Comparison of ENCODE assay signal across 8 cellular contexts in genomic region chr11:64887757-64888405, GRCh38. TPM values are rescaled to one million over a fixed set of nuclear protein-coding genes. Genes with fewer than 3 reads are reported as not detected.
DNase-seq lines count a peak whose midpoint lies in the region; ATAC-seq and TF ChIP-seq lines count a peak whose summit lies in the region.

No MANE protein-coding gene starts in this region.

- peaks cover 37% of the 10 kb centered on the region for H3K4me1 Mint-ChIP-seq in activated B cell treated with CpG ODN at 0.5 μM for 24 hours

- H3K4me3 Mint-ChIP-seq in activated B cell treated with CpG ODN at 0.5 μM for 24 hours, result peak overlapping the region; percentile 80

- intact Hi-C loops in activated B cell treated with CpG ODN at 0.5 μM for 24 hours (cut with micrococcal nuclease), result loop anchor here (1.0 kb wide), 3 partner anchors 10 to 41 kb away; partner anchors contain the start of gene EHD1

- peak; percentile 67 for DNase-seq in EH (ENCODE audit: low read depth)
- DNase-seq in H7, result peak; percentile 98
- peak; percentile 11 for DNase-seq in NCI-H1694 (lab: John Stamatoyannopoulos, UW)
- DNase-seq in activated B cell treated with CpG ODN at 0.5 μM for 24 hours, result peak; percentile 89
- peak; percentile 79 for DNase-seq in central memory CD4-positive, alpha-beta T cell
- peak; percentile 85 for DNase-seq in left lobe of liver (ENCODE audit: low spot score)
- DNase-seq in stimulated activated CD4-positive, alpha-beta T cell treated with anti-CD3 and anti-CD28 coated beads, Interleukin-2, amount 100 ng/mL, for 4 hours (ENCODE audit: low read depth), result peak; percentile 73

- no peaks in the 10 kb centered on the region for H3K27me3 ChIP-seq in H7 (ENCODE audit: control insufficient read depth, insufficient read depth, low read length)

- no peak overlapping the region for H3K4me3 ChIP-seq in H7 (ENCODE audit: insufficient read depth, low read depth, low read length)

- peak overlapping the region; percentile 88 for H3K27ac Mint-ChIP-seq in activated B cell treated with CpG ODN at 0.5 μM for 24 hours

- no peaks in the 10 kb centered on the region for H3K36me3 Mint-ChIP-seq in activated B cell treated with CpG ODN at 0.5 μM for 24 hours (ENCODE audit: low read depth)

- H3K36me3 ChIP-seq in H7 (replicated peaks; ENCODE audit: control insufficient read depth, insufficient read depth, low read length), result no peaks in the 10 kb centered on the region

- H3K9me3 Mint-ChIP-seq in activated B cell treated with CpG ODN at 0.5 μM for 24 hours, result no peaks in the 10 kb centered on the region

- peak; percentile 95 for ATAC-seq in activated B cell treated with CpG ODN at 0.5 μM for 24 hours (ENCODE audit: low read depth)
- ATAC-seq in left lobe of liver, result peak; percentile 76
- ATAC-seq in GM21367 (IDR thresholded peaks at IDR 0.05; ENCODE audit: unreplicated experiment), result no peak

- peak; percentile 66 for TF ChIP-seq CTCF in activated B cell treated with CpG ODN at 0.5 μM for 24 hours (IDR thresholded peaks at IDR 0.05)

- POLR2A ChIA-PET in activated B cell treated with CpG ODN at 0.5 μM for 24 hours (lab: Charles Lee), result interaction anchor here (1.0 to 27.8 kb wide), 5 partner anchors 11 to 126 kb away, joined by 3 to 1194 read pairs (median 6); partner anchors contain the start of genes ARL2, CDC42BPG, EHD1 and SF1

- CTCF ChIA-PET in activated B cell treated with CpG ODN at 0.5 μM for 24 hours (lab: Charles Lee), result interaction anchor here (0.5 to 13.0 kb wide), 14 partner anchors 10 to 444 kb away, joined by 3 to 310 read pairs (median 8); partner anchors contain the start of genes CDC42BPG and EHD1

- H3K27me3 Mint-ChIP-seq in activated B cell treated with CpG ODN at 0.5 μM for 24 hours, result no peaks in the 10 kb centered on the region

RNA-seq across cellular contexts. Expression of gene EHD1, which starts 9.5 kb away (rescaled TPM):
- total RNA-seq in H7 (2014; rRNA removed; shearing (Covaris generic)), result 23.7 and 30.2 TPM in 2 replicates
- total RNA-seq in activated B cell treated with CpG ODN at 0.5 μM for 24 hours (357 and 360 TPM in 2 replicates), left lobe of liver (29.9 TPM)

RNA-seq across cellular contexts. Expression of gene ATG2A, which starts 29.1 kb away (rescaled TPM):
- total RNA-seq in H7 (2014; rRNA removed; shearing (Covaris generic)), result 19.3 and 22.5 TPM in 2 replicates
- total RNA-seq in activated B cell treated with CpG ODN at 0.5 μM for 24 hours (31.2 and 35.0 TPM in 2 replicates), left lobe of liver (34.0 TPM)

RNA-seq across cellular contexts. Expression of gene PPP2R5B, which starts 36.6 kb away (rescaled TPM):
- 5.0 and 6.0 TPM in 2 replicates for total RNA-seq in H7 (2014; rRNA removed; shearing (Covaris generic))
- total RNA-seq in activated B cell treated with CpG ODN at 0.5 μM for 24 hours (12.0 and 12.6 TPM in 2 replicates), left lobe of liver (9.1 TPM)

RNA-seq across cellular contexts. Expression of gene CDC42BPG, which starts 43.4 kb away (rescaled TPM):
- total RNA-seq in H7 (2014; rRNA removed; shearing (Covaris generic)), result 2.3 and 2.6 TPM in 2 replicates
- total RNA-seq in activated B cell treated with CpG ODN at 0.5 μM for 24 hours, result 2.2 and 3.7 TPM in 2 replicates
- total RNA-seq in left lobe of liver, result 1.2 TPM

RNA-seq across cellular contexts. Expression of gene GPHA2, which starts 47.8 kb away (rescaled TPM):
- total RNA-seq in H7 (2014; rRNA removed; shearing (Covaris generic)), result 2.4 TPM in 1 of 2 replicates, not detected in the other
- total RNA-seq in activated B cell treated with CpG ODN at 0.5 μM for 24 hours (0.33 and 0.71 TPM in 2 replicates), left lobe of liver (0.25 TPM)

Comparison
In these comparisons a context has a peak if more than half of its experiments do, and no peak if none do; other contexts are left out.
1. DNase-seq: peak in every context shown above with its lines; median percentile 98 in H7; 89 in activated B cell treated with CpG ODN at 0.5 μM for 24 hours; 85 in left lobe of liver; 79 in central memory CD4-positive, alpha-beta T cell; 73 in stimulated activated CD4-positive, alpha-beta T cell treated with anti-CD3 and anti-CD28 coated beads, Interleukin-2, amount 100 ng/mL, for 4 hours; 67 in EH; 11 in NCI-H1694.
2. RNA of gene EHD1, which starts 9.5 kb away (total RNA-seq): 357 to 360 TPM in activated B cell treated with CpG ODN at 0.5 μM for 24 hours; 23.7 to 30.2 TPM in H7 and 29.9 TPM in left lobe of liver (single experiment); every median in the first group is over 10 times any median in the second.